In the genomic region with DNA sequence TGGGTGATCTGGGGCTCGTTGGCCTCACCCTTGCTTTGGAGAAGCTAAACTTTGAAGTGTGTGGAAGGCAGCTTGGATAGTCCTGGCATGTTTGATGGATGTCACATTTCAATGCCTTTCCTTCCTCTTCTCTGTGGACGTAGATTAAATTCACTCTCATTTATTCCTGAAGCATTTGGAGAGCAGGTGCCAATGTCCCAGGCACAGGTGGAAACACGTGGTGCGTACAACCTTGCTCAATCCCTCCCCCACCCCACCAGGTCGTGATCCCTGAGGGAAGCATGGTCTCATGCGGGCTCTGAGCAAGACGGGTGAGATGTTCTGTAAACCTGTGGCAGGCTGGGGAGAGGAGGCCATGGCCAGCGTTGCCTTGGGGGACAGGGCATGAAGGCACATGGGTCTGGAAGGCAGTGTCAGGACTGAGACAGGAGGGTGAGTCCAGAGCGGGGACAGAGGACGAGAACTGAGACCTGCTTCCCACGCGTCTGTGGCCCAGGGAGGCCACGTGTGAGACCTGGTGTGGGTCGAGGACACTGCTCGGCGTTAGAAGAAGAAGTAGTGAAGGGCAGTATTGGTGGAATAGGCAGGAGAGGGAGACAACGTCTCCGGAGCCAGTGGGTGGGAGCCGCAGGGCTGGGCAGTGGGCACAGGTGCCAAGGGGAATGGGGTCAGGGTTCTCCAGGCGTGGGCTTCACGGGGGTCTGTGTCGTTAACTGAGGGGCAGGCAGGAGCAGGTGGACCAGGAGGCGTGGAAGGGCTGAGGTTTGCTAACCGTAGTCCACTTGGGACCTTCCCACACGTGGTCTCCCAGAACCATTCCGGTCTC, we compare ENCODE assay signal across 8 cellular contexts. TPM values are rescaled to one million over a fixed set of nuclear protein-coding genes. Genes with fewer than 3 reads are reported as not detected.
"Had no signal": no experiment of that assay in that cellular context is flagged by ENCODE, and none has a peak within 500 bp of the region (broad histone marks: within the 10 kb centered on the region; RNA-seq: fewer than 3 reads in every experiment).

No MANE protein-coding gene starts in this region.

- H3K4me2 ChIP-seq: GM23338 had no signal

- H2AFZ ChIP-seq: GM23338 had no signal

- H3K27ac Mint-ChIP-seq: GM23338, HFFc6 had no signal

- H3K4me1 Mint-ChIP-seq: GM23338 had no signal

- DNase-seq: HFFc6, IMR-90, KG1 had no signal

- H3K9me3 ChIP-seq: HAP-1 had no signal

- H3K4me3 ChIP-seq: GM23338, HAP-1, K562 had no signal

- H3K4me3 Mint-ChIP-seq: GM23338, HFFc6 had no signal

- H3K36me3 ChIP-seq: HAP-1 had no signal

- H3K4me1 ChIP-seq: HAP-1 had no signal

- ATAC-seq: GM23338, HCT116, K562 had no signal

RNA-seq across cellular contexts. Expression of a gene that starts 34.4 kb away (rescaled TPM):
- total RNA-seq: HFFc6, HT-29, IMR-90 had no signal
- polyA plus RNA-seq: IMR-90 had no signal
